12 cellular contexts compared by ENCODE assay signal in the genomic region with DNA sequence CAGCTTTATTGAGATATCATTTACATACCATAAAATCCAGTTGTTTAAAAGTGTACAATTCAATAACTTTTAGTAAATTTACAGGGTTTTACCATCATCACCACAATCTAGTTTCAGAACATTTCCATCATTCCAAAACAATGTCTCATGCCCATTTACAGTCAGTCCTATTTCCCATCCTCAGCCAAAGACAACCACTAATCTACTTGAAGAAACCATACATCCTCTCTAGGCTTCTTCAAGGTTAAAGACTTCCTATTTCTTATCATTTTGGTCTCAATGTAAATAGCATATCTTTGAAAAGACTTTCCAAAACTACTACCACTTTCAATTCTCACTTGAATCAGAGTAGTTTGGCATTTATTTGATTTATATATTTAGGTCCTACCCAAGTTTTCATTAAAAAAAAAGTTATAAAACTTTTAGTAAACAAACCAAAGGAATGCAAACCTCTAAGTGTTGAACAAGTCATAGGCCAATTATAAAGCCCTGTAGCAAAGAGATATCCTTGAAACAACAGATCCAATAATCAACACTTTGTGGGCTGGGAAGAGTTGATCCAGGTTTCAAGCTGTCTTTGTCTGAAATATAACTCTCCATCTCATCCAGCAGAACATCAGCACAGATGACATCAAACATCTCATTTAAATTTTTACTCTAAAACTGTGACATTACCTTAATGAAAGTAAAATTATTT.
DNase-seq lines count a peak whose midpoint lies in the region; ATAC-seq and TF ChIP-seq lines count a peak whose summit lies in the region.
"Had no signal": no experiment of that assay in that cellular context is flagged by ENCODE, and none has a peak within 500 bp of the region (broad histone marks: within the 10 kb centered on the region; RNA-seq: fewer than 3 reads in every experiment).

No MANE protein-coding gene starts in this region.

- H3K79me2 ChIP-seq in Karpas-422 (ENCODE audit: low read length) (no peaks in the 10 kb centered on the region), PC-9 (ENCODE audit: low read depth) (no peaks in the 10 kb centered on the region)

- H3K9me2 ChIP-seq in Karpas-422 (replicated peaks; ENCODE audit: insufficient read depth, low read length): no peaks in the 10 kb centered on the region
- H3K9me2 ChIP-seq in PC-9 (ENCODE audit: insufficient read depth): no peaks in the 10 kb centered on the region

- in situ Hi-C loops in astrocyte of the cerebellum (cut with HindIII; ENCODE audit: low sequenced_read_pairs): no loop called here

- no peak overlapping the region for H3K4me3 ChIP-seq in astrocyte of the cerebellum (ENCODE audit: low read depth, low read length)
- no peak overlapping the region for H3K4me3 ChIP-seq in Karpas-422 (ENCODE audit: low read length)
- H3K4me3 ChIP-seq in PC-9: no peak overlapping the region
- H3K4me3 ChIP-seq in tibial artery: no peak overlapping the region
- H3K4me3 ChIP-seq: sigmoid colon had no signal

- no peak overlapping the region for H3K9ac ChIP-seq in Karpas-422 (ENCODE audit: low read length)

- no peaks in the 10 kb centered on the region for H3K4me1 ChIP-seq in Karpas-422 (ENCODE audit: low read length)
- H3K4me1 ChIP-seq in PC-9 (replicated peaks; ENCODE audit: insufficient read depth): no peaks in the 10 kb centered on the region
- H3K4me1 ChIP-seq in tibial artery: peaks cover 0 to 15% (median 0%) of the 10 kb centered on the region in 4 donors

- no peak overlapping the region for H2AFZ ChIP-seq in Karpas-422 (ENCODE audit: low read length)
- no peak overlapping the region for H2AFZ ChIP-seq in PC-9

- ATAC-seq in GM21390 (IDR thresholded peaks at IDR 0.05; ENCODE audit: unreplicated experiment): no peak
- ATAC-seq: activated CD4-positive, CD25-positive, alpha-beta regulatory T cell treated with anti-CD3 and anti-CD28 coated beads, Interleukin-2, amount 50 U/mL, for 24 hours had no signal

- POLR2A ChIA-PET in PC-9 (lab: Charles Lee; ENCODE audit: unreplicated experiment): no interaction called here

- no peaks in the 10 kb centered on the region for H3K36me3 ChIP-seq in Karpas-422 (ENCODE audit: insufficient read depth, low read length)
- H3K36me3 ChIP-seq in PC-9 (ENCODE audit: low read depth): no peaks in the 10 kb centered on the region
- H3K36me3 ChIP-seq in tibial artery: no peaks in the 10 kb centered on the region
- H3K36me3 ChIP-seq: sigmoid colon had no signal

- DNase-seq in ELR (ENCODE audit: low read depth): peak; percentile 83
- peak; percentile 89 for DNase-seq in M059J (ENCODE audit: low read depth)
- DNase-seq in astrocyte of the cerebellum (ENCODE audit: low read depth): peak; percentile 56
- peak; percentile 21 for DNase-seq in myocyte (ENCODE audit: low read depth)
- no peak for DNase-seq in Karpas-422
- no peak for DNase-seq in PC-9
- no peak for DNase-seq in tibial artery
- DNase-seq: DMS79 treated with DMSO at 0.1 percent for 48 hours, NCI-H1105, sigmoid colon had no signal

- CTCF ChIA-PET in PC-9 (lab: Charles Lee): no interaction called here

- H3K9me3 ChIP-seq in Karpas-422 (ENCODE audit: low read length): no peaks in the 10 kb centered on the region
- no peaks in the 10 kb centered on the region for H3K9me3 ChIP-seq in PC-9 (ENCODE audit: insufficient read depth, low read depth)
- no peaks in the 10 kb centered on the region for H3K9me3 ChIP-seq in tibial artery
- H3K9me3 ChIP-seq: sigmoid colon had no signal

- BruUV-seq in PC-9 (replicated peaks; lab: Mats Ljungman, UMichigan): no TSS peak

- H3K27me3 ChIP-seq in Karpas-422 (ENCODE audit: low read length) (no peaks in the 10 kb centered on the region), PC-9 (ENCODE audit: insufficient read depth, low read depth) (no peaks in the 10 kb centered on the region), tibial artery (no peaks in the 10 kb centered on the region)
- H3K27me3 ChIP-seq: sigmoid colon had no signal

- H3K27ac ChIP-seq in Karpas-422 (ENCODE audit: low read length) (no peak overlapping the region), PC-9 (no peak overlapping the region), tibial artery (no peak overlapping the region)
- H3K27ac ChIP-seq: sigmoid colon had no signal

- TF ChIP-seq CTCF in astrocyte of the cerebellum (IDR thresholded peaks at IDR 0.05; ENCODE audit: low read depth, low read length, missing control alignments) (no peak), PC-9 (conservative IDR thresholded peaks at IDR 0.05) (no peak), tibial artery (IDR thresholded peaks at IDR 0.05) (no peak)

- H4K20me1 ChIP-seq in Karpas-422 (ENCODE audit: insufficient read depth, low read depth, low read length) (0 out of 2 replicates have a peak, but pooled peaks cover 2% of the 10 kb centered on the region), PC-9 (ENCODE audit: insufficient read depth) (no peaks in the 10 kb centered on the region)

- intact Hi-C loops in PC-9 (cut with micrococcal nuclease; ENCODE audit: unreplicated experiment): no loop called here
- intact Hi-C loops in tibial artery (cut with DNase I; ENCODE audit: low total_unique reads): no loop called here

- H3F3A ChIP-seq in PC-9 (ENCODE audit: insufficient read depth, low read depth): peaks cover 5% of the 10 kb centered on the region; the same call in 1 of the 2 replicates

- H3K4me2 ChIP-seq in Karpas-422 (ENCODE audit: low read depth, low read length, poor library complexity, severe bottlenecking): no peak overlapping the region
- no peak overlapping the region for H3K4me2 ChIP-seq in PC-9

Comparison
In these comparisons a context has a peak if more than half of its experiments do, and no peak if none do; other contexts are left out.
1. DNase-seq: peak in ELR (single experiment), M059J (single experiment), astrocyte of the cerebellum (single experiment) and myocyte (single experiment); none in Karpas-422 (single experiment), PC-9 (0 of 2) and tibial artery (0 of 2).